ENCODE assay signal across 16 cellular contexts in genomic region chr2:232658217-232658785, GRCh38. TPM values are rescaled to one million over a fixed set of nuclear protein-coding genes. Genes with fewer than 3 reads are reported as not detected.
A peak's percentile ranks its signal among the peaks of the same experiment; 100 is the strongest.
DNase-seq lines count a peak whose midpoint lies in the region; ATAC-seq, FAIRE-seq and TF ChIP-seq lines count a peak whose summit lies in the region.
"Had no signal": no experiment of that assay in that cellular context is flagged by ENCODE, and none has a peak within 500 bp of the region (broad histone marks: within the 10 kb centered on the region; RNA-seq: fewer than 3 reads in every experiment).

No MANE protein-coding gene starts in this region.

- no peaks in the 10 kb centered on the region for H3K4me1 ChIP-seq in DOHH2 (ENCODE audit: control insufficient read depth, low read length)
- H3K4me1 ChIP-seq: suprapubic skin had no signal

- no peak for FAIRE-seq in HTR-8/SVneo (lab: Jason Lieb, UNC)
- FAIRE-seq: GM12891 had no signal

- H3K36me3 ChIP-seq in DOHH2 (ENCODE audit: control insufficient read depth, low read length): no peaks in the 10 kb centered on the region
- H3K36me3 ChIP-seq: suprapubic skin had no signal

- H4K20me1 ChIP-seq in DOHH2 (ENCODE audit: control insufficient read depth, insufficient read depth, low read depth, low read length): no peaks in the 10 kb centered on the region

- H3K27ac ChIP-seq in DOHH2 (ENCODE audit: low read depth, low read length): no peak overlapping the region
- H3K27ac ChIP-seq: suprapubic skin had no signal

- in situ Hi-C loops in SK-MEL-5 (cut with HindIII; ENCODE audit: low pct_unique_long_range_greater_than_20kb, low sequenced_read_pairs): no loop called here

- DNase-seq in HTR-8/SVneo (ENCODE audit: insufficient read length, low spot score) (peak; percentile 48), SK-MEL-5 (ENCODE audit: low read depth, low spot score) (peak; percentile 56), left lobe of liver (ENCODE audit: low spot score) (no peak), SW480 (ENCODE audit: low spot score) (no peak), NCI-H2196 (lab: John Stamatoyannopoulos, UW; ENCODE audit: unreplicated experiment) (no peak), NCI-H69 (lab: John Stamatoyannopoulos, UW) (no peak), NCI-H774 (lab: John Stamatoyannopoulos, UW) (no peak)
- DNase-seq: activated CD4-positive, alpha-beta memory T cell treated with anti-CD3 and anti-CD28 coated beads for 36 hours; CD8-positive, alpha-beta memory T cell; heart right ventricle; NCI-H510A; T-helper 1 cell had no signal

- H3K4me2 ChIP-seq in DOHH2 (ENCODE audit: low read length): no peak overlapping the region

- peak; percentile 42 for TF ChIP-seq CTCF in DOHH2 (IDR thresholded peaks at IDR 0.05; ENCODE audit: low read depth, low read length, poor library complexity, severe bottlenecking)

- no peaks in the 10 kb centered on the region for H3K9me3 ChIP-seq in DOHH2 (ENCODE audit: control insufficient read depth, insufficient read depth, low read length)
- H3K9me3 ChIP-seq: heart right ventricle, suprapubic skin had no signal

- peaks cover 6% of the 10 kb centered on the region; the same call in 1 of the 2 replicates for H3K27me3 ChIP-seq in DOHH2 (ENCODE audit: control insufficient read depth, low read length)
- H3K27me3 ChIP-seq: heart right ventricle, suprapubic skin had no signal

- H3K4me3 ChIP-seq in DOHH2 (ENCODE audit: low read length): no peak overlapping the region
- H3K4me3 ChIP-seq: heart right ventricle, suprapubic skin had no signal

- peak; percentile 42 for ATAC-seq in left lobe of liver
- ATAC-seq: activated naive CD4-positive, alpha-beta T cell treated with anti-CD3 and anti-CD28 coated beads, Interleukin-2, amount 50 U/mL, for 72 hours had no signal

- no peaks in the 10 kb centered on the region for H3K79me2 ChIP-seq in DOHH2 (ENCODE audit: control insufficient read depth, low read length)

- H3F3A ChIP-seq in DOHH2 (ENCODE audit: control insufficient read depth, insufficient read depth): no peaks in the 10 kb centered on the region

- no peaks in the 10 kb centered on the region for H3K9me2 ChIP-seq in DOHH2 (replicated peaks; ENCODE audit: control insufficient read depth, low read length)

RNA-seq across cellular contexts. Expression of gene EFHD1, which starts 24.9 kb away (rescaled TPM):
- 0.29 and 0.71 TPM in 2 replicates for total RNA-seq in SK-MEL-5 (2014; rRNA removed; shearing (Covaris generic))
- polyA plus RNA-seq in SK-MEL-5 (2015; cell fraction: cytosol; rRNA removed): 3.7 and 4.0 TPM in 2 replicates
- polyA plus RNA-seq in SK-MEL-5 (2015; cell fraction: nucleus; rRNA removed): 0.33 and 2.2 TPM in 2 replicates
- 27.3 TPM for total RNA-seq in left lobe of liver

RNA-seq across cellular contexts. Expression of gene GIGYF2, which starts 38.8 kb away (rescaled TPM):
- 49.8 and 62.7 TPM in 2 replicates for total RNA-seq in SK-MEL-5 (2014; rRNA removed; shearing (Covaris generic))
- 33.7 and 45.5 TPM in 2 replicates for polyA plus RNA-seq in SK-MEL-5 (2015; cell fraction: cytosol; rRNA removed)
- 47.8 and 53.1 TPM in 2 replicates for polyA plus RNA-seq in SK-MEL-5 (2015; cell fraction: nucleus; rRNA removed)
- total RNA-seq in left lobe of liver: 27.8 TPM

Comparison
In these comparisons a context has a peak if more than half of its experiments do, and no peak if none do; other contexts are left out.
1. DNase-seq: peak in HTR-8/SVneo (single experiment) and SK-MEL-5 (single experiment); none in left lobe of liver (single experiment), SW480 (single experiment), NCI-H2196 (single experiment), NCI-H69 (single experiment) and NCI-H774 (single experiment).
2. RNA of gene EFHD1, which starts 24.9 kb away (total RNA-seq): 27.3 TPM in left lobe of liver (single experiment); 0.29 to 0.71 TPM in SK-MEL-5; every median in the first group is over 10 times any median in the second.